In the genomic region with DNA sequence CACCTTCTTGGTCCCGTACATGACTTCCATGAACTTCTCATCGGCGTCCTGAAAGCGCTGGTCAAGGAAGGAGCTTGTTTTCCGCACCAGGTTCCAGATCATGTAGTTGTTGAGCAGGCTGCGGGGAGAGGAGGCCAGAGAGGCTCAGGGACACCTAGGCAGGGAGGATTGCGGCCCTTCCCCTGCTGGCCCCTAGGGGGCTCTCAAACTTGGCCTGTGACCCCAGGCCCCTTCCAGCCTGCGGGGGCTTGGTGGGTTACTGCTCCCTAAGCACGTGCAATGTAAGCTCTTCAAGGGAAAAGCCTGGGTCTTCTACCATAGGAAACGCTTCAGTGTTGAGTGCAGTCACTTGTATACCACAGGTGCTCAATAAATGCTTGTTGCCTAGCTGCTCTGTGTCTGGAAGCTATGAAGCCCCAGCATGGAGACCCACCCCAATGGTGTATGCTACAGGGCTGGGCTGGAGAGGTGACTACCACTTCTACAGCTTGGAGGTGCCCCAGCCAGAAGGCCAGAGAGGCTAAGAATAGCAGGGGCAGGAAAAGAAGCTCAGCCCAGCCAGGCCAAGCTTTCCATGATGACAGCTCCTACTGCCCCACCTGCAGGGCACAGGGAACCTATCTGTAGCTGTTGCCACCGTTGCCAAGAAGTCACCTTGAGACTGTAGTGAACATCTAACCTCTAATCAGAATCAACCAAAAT, we compare ENCODE assay signal across 1 cellular context.
A peak's percentile ranks its signal among the peaks of the same experiment; 100 is the strongest.
TF ChIP-seq lines count a peak whose summit lies in the region.

No MANE protein-coding gene starts in this region.

TF ChIP-seq in HepG2, 621 proteins besides CTCF, POLR2A, EP300 and RAD21 (continued from another document):
- TF ChIP-seq, protein P1, sequence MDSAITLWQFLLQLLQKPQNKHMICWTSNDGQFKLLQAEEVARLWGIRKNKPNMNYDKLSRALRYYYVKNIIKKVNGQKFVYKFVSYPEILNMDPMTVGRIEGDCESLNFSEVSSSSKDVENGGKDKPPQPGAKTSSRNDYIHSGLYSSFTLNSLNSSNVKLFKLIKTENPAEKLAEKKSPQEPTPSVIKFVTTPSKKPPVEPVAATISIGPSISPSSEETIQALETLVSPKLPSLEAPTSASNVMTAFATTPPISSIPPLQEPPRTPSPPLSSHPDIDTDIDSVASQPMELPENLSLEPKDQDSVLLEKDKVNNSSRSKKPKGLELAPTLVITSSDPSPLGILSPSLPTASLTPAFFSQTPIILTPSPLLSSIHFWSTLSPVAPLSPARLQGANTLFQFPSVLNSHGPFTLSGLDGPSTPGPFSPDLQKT (CRISPR knock-in tag; IDR thresholded peaks at IDR 0.05; ENCODE audit: borderline replicate concordance), result no peak
- TF ChIP-seq ZNF768 (CRISPR knock-in tag; IDR thresholded peaks at IDR 0.05) (0 out of 2 replicates have a peak, but pooled peaks have one; percentile 29), ZKSCAN8 (CRISPR knock-in tag; IDR thresholded peaks at IDR 0.05; ENCODE audit: borderline replicate concordance) (peak; percentile 93), NR2F6 (IDR thresholded peaks at IDR 0.05) (peak; percentile 26; the same call in 1 of the 2 replicates), NR2F6 (CRISPR knock-in tag; IDR thresholded peaks at IDR 0.05) (no peak), STAG1 (CRISPR knock-in tag; IDR thresholded peaks at IDR 0.05) (peak; percentile 40; the same call in 1 of the 2 replicates)
TF ChIP-seq in HepG2: peak in this region for 4.
